ENCODE assay signal across 10 cellular contexts in genomic region chr17:39777534-39778365, GRCh38. TPM values are rescaled to one million over a fixed set of nuclear protein-coding genes. Genes with fewer than 3 reads are reported as not detected.
DNase-seq lines count a peak whose midpoint lies in the region; ATAC-seq and TF ChIP-seq lines count a peak whose summit lies in the region.
"Had no signal": no experiment of that assay in that cellular context is flagged by ENCODE, and none has a peak within 500 bp of the region (broad histone marks: within the 10 kb centered on the region; RNA-seq: fewer than 3 reads in every experiment).

No MANE protein-coding gene starts in this region.

- H3K4me1 Mint-ChIP-seq in activated CD4-positive, alpha-beta T cell treated with anti-CD3 and anti-CD28 coated beads, Interleukin-2, amount 10 ng/mL, durations not matched to agents 7 days and 5 days = peaks cover 84% of the 10 kb centered on the region
- H3K4me1 Mint-ChIP-seq in T-helper 2 cell treated with Interferon-gamma antibody and Interleukin-4, amounts not matched to agents 5 μg/mL and 100 μg/mL, for 36 hours (ENCODE audit: low read depth) = peaks cover 64% of the 10 kb centered on the region
- H3K4me1 Mint-ChIP-seq in stimulated activated naive CD8-positive, alpha-beta T cell treated with anti-CD3 and anti-CD28 coated beads, Interleukin-15, Interleukin-2, amounts not matched to agents 100 ng/mL and 50 ng/mL, for 24 hours (ENCODE audit: low read depth) = peaks cover 93% of the 10 kb centered on the region

- DNase-seq in activated CD4-positive, alpha-beta T cell treated with anti-CD3 and anti-CD28 coated beads, Interleukin-2, amount 10 ng/mL, durations not matched to agents 7 days and 5 days = no peak
- DNase-seq in activated CD4-positive, alpha-beta T cell treated with anti-CD3 and anti-CD28 coated beads, Interleukin-2, amount 50 U/mL, for 1 hour = no peak
- no peak for DNase-seq in T-helper 2 cell treated with Interferon-gamma antibody and Interleukin-4, amounts not matched to agents 5 μg/mL and 100 μg/mL, for 36 hours (ENCODE audit: low spot score)
- no peak for DNase-seq in cerebellar cortex (ENCODE audit: low spot score)
- no peak for DNase-seq in lower leg skin (ENCODE audit: low spot score in 2 of 2)
- no peak for DNase-seq in NCI-H1694 (lab: John Stamatoyannopoulos, UW)
- DNase-seq: head of caudate nucleus, sigmoid colon had no signal

- peaks cover 49% of the 10 kb centered on the region for H3K36me3 Mint-ChIP-seq in activated CD4-positive, alpha-beta T cell treated with anti-CD3 and anti-CD28 coated beads, Interleukin-2, amount 10 ng/mL, durations not matched to agents 7 days and 5 days (ENCODE audit: low read depth)
- H3K36me3 Mint-ChIP-seq in T-helper 2 cell treated with Interferon-gamma antibody and Interleukin-4, amounts not matched to agents 5 μg/mL and 100 μg/mL, for 36 hours (ENCODE audit: low read depth) = peaks cover 31% of the 10 kb centered on the region
- H3K36me3 Mint-ChIP-seq in stimulated activated naive CD8-positive, alpha-beta T cell treated with anti-CD3 and anti-CD28 coated beads, Interleukin-15, Interleukin-2, amounts not matched to agents 100 ng/mL and 50 ng/mL, for 24 hours (ENCODE audit: low read depth) = peaks cover 69% of the 10 kb centered on the region

- TF ChIP-seq POLR2A in lower leg skin (IDR thresholded peaks at IDR 0.05) = no peak

- no peak for TF ChIP-seq CTCF in lower leg skin (IDR thresholded peaks at IDR 0.05)

- H3K9me3 Mint-ChIP-seq in activated CD4-positive, alpha-beta T cell treated with anti-CD3 and anti-CD28 coated beads, Interleukin-2, amount 10 ng/mL, durations not matched to agents 7 days and 5 days = no peaks in the 10 kb centered on the region
- H3K9me3 Mint-ChIP-seq in T-helper 2 cell treated with Interferon-gamma antibody and Interleukin-4, amounts not matched to agents 5 μg/mL and 100 μg/mL, for 36 hours = no peaks in the 10 kb centered on the region
- no peaks in the 10 kb centered on the region for H3K9me3 Mint-ChIP-seq in stimulated activated naive CD8-positive, alpha-beta T cell treated with anti-CD3 and anti-CD28 coated beads, Interleukin-15, Interleukin-2, amounts not matched to agents 100 ng/mL and 50 ng/mL, for 24 hours

- H3K27me3 Mint-ChIP-seq in activated CD4-positive, alpha-beta T cell treated with anti-CD3 and anti-CD28 coated beads, Interleukin-2, amount 10 ng/mL, durations not matched to agents 7 days and 5 days = no peaks in the 10 kb centered on the region
- no peaks in the 10 kb centered on the region for H3K27me3 Mint-ChIP-seq in T-helper 2 cell treated with Interferon-gamma antibody and Interleukin-4, amounts not matched to agents 5 μg/mL and 100 μg/mL, for 36 hours (ENCODE audit: low read depth)
- H3K27me3 Mint-ChIP-seq in stimulated activated naive CD8-positive, alpha-beta T cell treated with anti-CD3 and anti-CD28 coated beads, Interleukin-15, Interleukin-2, amounts not matched to agents 100 ng/mL and 50 ng/mL, for 24 hours = no peaks in the 10 kb centered on the region

- no peak overlapping the region for H3K4me3 ChIP-seq in lower leg skin (ENCODE audit: low read depth, poor library complexity, severe bottlenecking)
- H3K4me3 ChIP-seq: sigmoid colon had no signal

- H3K4me3 Mint-ChIP-seq in activated CD4-positive, alpha-beta T cell treated with anti-CD3 and anti-CD28 coated beads, Interleukin-2, amount 10 ng/mL, durations not matched to agents 7 days and 5 days = peak overlapping the region; percentile 82
- peak overlapping the region; percentile 80 for H3K4me3 Mint-ChIP-seq in T-helper 2 cell treated with Interferon-gamma antibody and Interleukin-4, amounts not matched to agents 5 μg/mL and 100 μg/mL, for 36 hours
- H3K4me3 Mint-ChIP-seq in stimulated activated naive CD8-positive, alpha-beta T cell treated with anti-CD3 and anti-CD28 coated beads, Interleukin-15, Interleukin-2, amounts not matched to agents 100 ng/mL and 50 ng/mL, for 24 hours = peak overlapping the region; percentile 83

- CTCF ChIA-PET in activated CD4-positive, alpha-beta T cell treated with anti-CD3 and anti-CD28 coated beads, Interleukin-2, amount 10 ng/mL, durations not matched to agents 7 days and 5 days (lab: Charles Lee) = interaction anchor here (1.3 to 1.9 kb wide), 3 partner anchors 12 to 156 kb away, joined by 3 to 6 read pairs (median 3); no protein-coding TSS in a partner anchor

- H3K27ac Mint-ChIP-seq in activated CD4-positive, alpha-beta T cell treated with anti-CD3 and anti-CD28 coated beads, Interleukin-2, amount 10 ng/mL, durations not matched to agents 7 days and 5 days = peak overlapping the region; percentile 90
- peak overlapping the region; percentile 83 for H3K27ac Mint-ChIP-seq in T-helper 2 cell treated with Interferon-gamma antibody and Interleukin-4, amounts not matched to agents 5 μg/mL and 100 μg/mL, for 36 hours
- peak overlapping the region; percentile 90 for H3K27ac Mint-ChIP-seq in stimulated activated naive CD8-positive, alpha-beta T cell treated with anti-CD3 and anti-CD28 coated beads, Interleukin-15, Interleukin-2, amounts not matched to agents 100 ng/mL and 50 ng/mL, for 24 hours

- WGBS in lower leg skin, 2 donors = 66 to 68% methylated on average over 11 of the region's 11 CpGs

- peak; percentile 64 for ATAC-seq in HG02798 (IDR thresholded peaks at IDR 0.05; ENCODE audit: poor library complexity, unreplicated experiment)

- POLR2A ChIA-PET in activated CD4-positive, alpha-beta T cell treated with anti-CD3 and anti-CD28 coated beads, Interleukin-2, amount 10 ng/mL, durations not matched to agents 7 days and 5 days (lab: Charles Lee) = interaction anchor here (1.0 kb wide), 1 partner anchor 42 kb away, joined by 3 read pairs; no protein-coding TSS in a partner anchor

- intact Hi-C loops in lower leg skin (cut with DNase I; ENCODE audit: low total_unique reads) = no loop called here

RNA-seq across cellular contexts. Expression of gene GRB7, which starts 40.0 kb away (rescaled TPM):
- under 1 TPM; 0.69 to 0.81 TPM for total RNA-seq in activated CD4-positive, alpha-beta T cell treated with anti-CD3 and anti-CD28 coated beads, Interleukin-2, amount 10 ng/mL, durations not matched to agents 7 days and 5 days
- 100 to 1,000 TPM in 2 of 4 donors, 10 to 100 TPM in 2; 66.0 to 148 (median 97.4) TPM for total RNA-seq in lower leg skin

RNA-seq across cellular contexts. Expression of gene MIEN1, which starts 47.4 kb away (rescaled TPM):
- 10 to 100 TPM; 49.7 to 50.2 TPM for total RNA-seq in activated CD4-positive, alpha-beta T cell treated with anti-CD3 and anti-CD28 coated beads, Interleukin-2, amount 10 ng/mL, durations not matched to agents 7 days and 5 days
- total RNA-seq in lower leg skin = 10 to 100 TPM; 42.8 to 82.0 (median 59.7) TPM

Comparison
In these comparisons a context has a peak if more than half of its experiments do, and no peak if none do; other contexts are left out.
1. RNA of gene GRB7, which starts 40.0 kb away (total RNA-seq): 66.0 to 148 TPM in lower leg skin; 0.69 to 0.81 TPM in activated CD4-positive, alpha-beta T cell treated with anti-CD3 and anti-CD28 coated beads, Interleukin-2, amount 10 ng/mL, durations not matched to agents 7 days and 5 days; every median in the first group is over 10 times any median in the second.
2. Peak in every context shown above with its lines, with median percentiles within 50 percentile points of each other: H3K27ac Mint-ChIP-seq and H3K4me3 Mint-ChIP-seq.